Comparison of ENCODE assay signal across 21 cellular contexts in the genomic region with DNA sequence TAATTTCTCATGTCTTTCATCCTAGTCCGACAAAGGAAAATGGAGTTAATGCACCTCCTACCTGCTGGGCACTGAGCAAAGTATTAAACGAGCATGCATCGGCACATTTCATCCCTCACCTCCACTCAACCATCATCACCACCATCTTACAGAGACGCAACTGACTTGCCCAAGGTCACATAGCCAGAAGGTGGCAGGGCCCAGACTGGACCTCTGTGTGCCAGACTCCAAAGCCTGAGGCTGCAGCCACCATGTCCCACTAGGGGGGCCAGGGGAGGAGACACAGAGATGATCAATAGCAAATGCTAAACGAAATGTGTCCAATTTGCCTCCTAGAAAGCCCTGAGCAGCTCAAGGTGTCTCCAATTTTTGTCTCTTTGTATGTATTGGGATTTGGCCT.
DNase-seq lines count a peak whose midpoint lies in the region; ATAC-seq and TF ChIP-seq lines count a peak whose summit lies in the region.
"Had no signal": no experiment of that assay in that cellular context is flagged by ENCODE, and none has a peak within 500 bp of the region (broad histone marks: within the 10 kb centered on the region; RNA-seq: fewer than 3 reads in every experiment).

No MANE protein-coding gene starts in this region.

- no peaks in the 10 kb centered on the region for H3K4me1 ChIP-seq in BE2C
- H3K4me1 ChIP-seq: HAP-1, Peyer's patch had no signal

- no peaks in the 10 kb centered on the region for H3K27me3 ChIP-seq in BE2C
- H3K27me3 ChIP-seq: MG63, Peyer's patch had no signal

- H3K4me3 Mint-ChIP-seq in activated CD4-positive, alpha-beta T cell treated with anti-CD3 and anti-CD28 coated beads for 36 hours, result no peak overlapping the region
- H3K4me3 Mint-ChIP-seq in activated naive CD4-positive, alpha-beta T cell treated with anti-CD3 and anti-CD28 coated beads, Interleukin-2, amount 10 ng/mL, durations not matched to agents 7 days and 5 days, result no peak overlapping the region
- no peak overlapping the region for H3K4me3 Mint-ChIP-seq in stimulated activated memory B cell treated with anti-CD40 and anti-IgM and Interleukin-4, amounts not matched to agents 10 μg/mL and 1 μg/mL and 100 μg/mL, for 72 hours
- H3K4me3 Mint-ChIP-seq: CD14-positive monocyte, GM23338 had no signal

- H3K36me3 ChIP-seq in BE2C, result no peaks in the 10 kb centered on the region
- H3K36me3 ChIP-seq: HAP-1, MG63, Peyer's patch had no signal

- H3K4me3 ChIP-seq in coronary artery (no peak overlapping the region), BE2C (ENCODE audit: low read depth, low read length) (no peak overlapping the region)
- H3K4me3 ChIP-seq: GM23338, HAP-1, K562, MG63, Peyer's patch had no signal

- intact Hi-C loops in activated CD4-positive, alpha-beta T cell treated with anti-CD3 and anti-CD28 coated beads for 36 hours (cut with DNase I, micrococcal nuclease), result no loop called here

- no peak for ATAC-seq in activated CD4-positive, alpha-beta T cell treated with anti-CD3 and anti-CD28 coated beads for 36 hours
- ATAC-seq in stimulated activated memory B cell treated with anti-CD40 and anti-IgM and Interleukin-4, amounts not matched to agents 10 μg/mL and 1 μg/mL and 100 μg/mL, for 72 hours, result no peak
- no peak for ATAC-seq in GM18870 (IDR thresholded peaks at IDR 0.05; ENCODE audit: unreplicated experiment)
- ATAC-seq: GM23338, K562 had no signal

- POLR2A ChIA-PET in activated CD4-positive, alpha-beta T cell treated with anti-CD3 and anti-CD28 coated beads for 36 hours (lab: Charles Lee), result no interaction called here

- H3K9me3 Mint-ChIP-seq in activated CD4-positive, alpha-beta T cell treated with anti-CD3 and anti-CD28 coated beads for 36 hours (ENCODE audit: low read depth), result no peaks in the 10 kb centered on the region
- H3K9me3 Mint-ChIP-seq in activated naive CD4-positive, alpha-beta T cell treated with anti-CD3 and anti-CD28 coated beads, Interleukin-2, amount 10 ng/mL, durations not matched to agents 7 days and 5 days, result no peaks in the 10 kb centered on the region
- no peaks in the 10 kb centered on the region for H3K9me3 Mint-ChIP-seq in stimulated activated memory B cell treated with anti-CD40 and anti-IgM and Interleukin-4, amounts not matched to agents 10 μg/mL and 1 μg/mL and 100 μg/mL, for 72 hours
- H3K9me3 Mint-ChIP-seq: GM23338 had no signal

- H3K4me1 Mint-ChIP-seq in activated CD4-positive, alpha-beta T cell treated with anti-CD3 and anti-CD28 coated beads for 36 hours, result peaks cover 61% of the 10 kb centered on the region
- peaks cover 34% of the 10 kb centered on the region for H3K4me1 Mint-ChIP-seq in activated naive CD4-positive, alpha-beta T cell treated with anti-CD3 and anti-CD28 coated beads, Interleukin-2, amount 10 ng/mL, durations not matched to agents 7 days and 5 days
- H3K4me1 Mint-ChIP-seq in stimulated activated memory B cell treated with anti-CD40 and anti-IgM and Interleukin-4, amounts not matched to agents 10 μg/mL and 1 μg/mL and 100 μg/mL, for 72 hours, result peaks cover 65% of the 10 kb centered on the region

- H3K27me3 Mint-ChIP-seq in activated CD4-positive, alpha-beta T cell treated with anti-CD3 and anti-CD28 coated beads for 36 hours, result no peaks in the 10 kb centered on the region
- H3K27me3 Mint-ChIP-seq in activated naive CD4-positive, alpha-beta T cell treated with anti-CD3 and anti-CD28 coated beads, Interleukin-2, amount 10 ng/mL, durations not matched to agents 7 days and 5 days, result no peaks in the 10 kb centered on the region
- no peaks in the 10 kb centered on the region for H3K27me3 Mint-ChIP-seq in stimulated activated memory B cell treated with anti-CD40 and anti-IgM and Interleukin-4, amounts not matched to agents 10 μg/mL and 1 μg/mL and 100 μg/mL, for 72 hours

- H3K36me3 Mint-ChIP-seq in activated CD4-positive, alpha-beta T cell treated with anti-CD3 and anti-CD28 coated beads for 36 hours (ENCODE audit: low read depth), result peaks cover 42% of the 10 kb centered on the region
- H3K36me3 Mint-ChIP-seq in activated naive CD4-positive, alpha-beta T cell treated with anti-CD3 and anti-CD28 coated beads, Interleukin-2, amount 10 ng/mL, durations not matched to agents 7 days and 5 days, result peaks cover 18% of the 10 kb centered on the region
- H3K36me3 Mint-ChIP-seq in stimulated activated memory B cell treated with anti-CD40 and anti-IgM and Interleukin-4, amounts not matched to agents 10 μg/mL and 1 μg/mL and 100 μg/mL, for 72 hours, result peaks cover 36% of the 10 kb centered on the region

- no peak overlapping the region for H3K27ac ChIP-seq in coronary artery
- H3K27ac ChIP-seq: Peyer's patch had no signal

- peak overlapping the region; percentile 27 for H3K27ac Mint-ChIP-seq in activated CD4-positive, alpha-beta T cell treated with anti-CD3 and anti-CD28 coated beads for 36 hours
- peak overlapping the region; percentile 62 for H3K27ac Mint-ChIP-seq in activated naive CD4-positive, alpha-beta T cell treated with anti-CD3 and anti-CD28 coated beads, Interleukin-2, amount 10 ng/mL, durations not matched to agents 7 days and 5 days
- peak overlapping the region; percentile 57 for H3K27ac Mint-ChIP-seq in stimulated activated memory B cell treated with anti-CD40 and anti-IgM and Interleukin-4, amounts not matched to agents 10 μg/mL and 1 μg/mL and 100 μg/mL, for 72 hours
- H3K27ac Mint-ChIP-seq: GM23338 had no signal

- TF ChIP-seq CTCF in coronary artery (IDR thresholded peaks at IDR 0.05) (no peak), BE2C (IDR thresholded peaks at IDR 0.05; ENCODE audit: low read depth, low read length) (no peak)

- H3K9me3 ChIP-seq in BE2C, result no peaks in the 10 kb centered on the region
- H3K9me3 ChIP-seq: HAP-1, MG63, Peyer's patch had no signal

- DNase-seq in activated CD4-positive, alpha-beta T cell treated with anti-CD3 and anti-CD28 coated beads for 36 hours, result no peak
- DNase-seq in activated CD4-positive, alpha-beta T cell treated with anti-CD3 and anti-CD28 coated beads for 4 hours, result no peak
- no peak for DNase-seq in activated naive CD4-positive, alpha-beta T cell treated with anti-CD3 and anti-CD28 coated beads, Interleukin-2, amount 10 ng/mL, durations not matched to agents 7 days and 5 days
- no peak for DNase-seq in activated naive CD4-positive, alpha-beta T cell treated with anti-CD3 and anti-CD28 coated beads, Interleukin-2, amount 50 U/mL, for 16 hours
- DNase-seq in coronary artery (ENCODE audit: low spot score) (peak; percentile 63), BE2C (no peak)
- DNase-seq: 8988T, GDM1, MG63, NCI-H1694 treated with DMSO at 0.1 percent for 48 hours, NCI-H2081 treated with DMSO at 0.1 percent for 48 hours, NCI-H2171 treated with DMSO at 0.1 percent for 48 hours, NCI-H524 treated with DMSO at 0.1 percent for 48 hours, NCI-H82, Peyer's patch had no signal

- CTCF ChIA-PET in activated CD4-positive, alpha-beta T cell treated with anti-CD3 and anti-CD28 coated beads for 36 hours (lab: Charles Lee), result interaction anchor here (0.9 kb wide), 1 partner anchor 18 kb away, joined by 3 read pairs; no protein-coding TSS in a partner anchor
- CTCF ChIA-PET in activated naive CD4-positive, alpha-beta T cell treated with anti-CD3 and anti-CD28 coated beads, Interleukin-2, amount 10 ng/mL, durations not matched to agents 7 days and 5 days (lab: Charles Lee), result no interaction called here
